ENCODE assay signal across 7 cellular contexts in genomic region chr20:28603218-28603577, GRCh38.
A peak's percentile ranks its signal among the peaks of the same experiment; 100 is the strongest.
DNase-seq lines count a peak whose midpoint lies in the region; ATAC-seq and TF ChIP-seq lines count a peak whose summit lies in the region.
"Not testable (repeated sequence)": the region's sequence is repeated elsewhere in the genome, so short reads cannot be mapped to it uniquely, and the experiment has no call there.

No MANE protein-coding gene starts in this region.

- 58 to 61% methylated on average over 16 to 17 of the region's 17 CpGs for WGBS in heart right ventricle, 2 donors

- not testable (repeated sequence) for H3K4me1 ChIP-seq in Panc1 (ENCODE audit: control insufficient read depth, insufficient read depth, low read length); mononuclear cell (ENCODE audit: insufficient read depth, low read length); skeletal muscle tissue (ENCODE audit: control insufficient read depth in 3 of 3, insufficient read depth in 3 of 3, low read length in 3 of 3)
- peaks cover 0 to 17% (median 8%) of the 10 kb centered on the region in 9 donors for H3K4me1 ChIP-seq in heart right ventricle

- peak overlapping the region in 1 of 3 donors; percentile 85 for H3K9ac ChIP-seq in skeletal muscle tissue (ENCODE audit: low read depth in 1 of 3, low read length in 3 of 3)

- H3K27me3 ChIP-seq in Panc1 (ENCODE audit: control insufficient read depth, insufficient read depth, low read length); heart right ventricle; mononuclear cell (ENCODE audit: insufficient read depth, low read length); skeletal muscle tissue (ENCODE audit: control insufficient read depth in 3 of 3, insufficient read depth in 3 of 3, low read length in 3 of 3): not testable (repeated sequence)

- ATAC-seq in Panc1, heart right ventricle: not testable (repeated sequence)

- H3K27me3 Mint-ChIP-seq in activated T-helper 2 cell treated with anti-CD3 and anti-CD28 coated beads, Interferon-gamma antibody, Interleukin-2, Interleukin-4, amounts not matched to agents 10 μg/mL and 5 μg/mL and 100 μg/mL, durations not matched to agents 14 hours and 24 hours and 36 hours (ENCODE audit: low read depth) = not testable (repeated sequence)

- not testable (repeated sequence) for H3K36me3 ChIP-seq in Panc1 (ENCODE audit: control insufficient read depth, insufficient read depth, low read length); heart right ventricle; skeletal muscle tissue (ENCODE audit: control insufficient read depth in 3 of 3, insufficient read depth in 3 of 3, low read length in 3 of 3)

- H3K36me3 Mint-ChIP-seq in activated T-helper 2 cell treated with anti-CD3 and anti-CD28 coated beads, Interferon-gamma antibody, Interleukin-2, Interleukin-4, amounts not matched to agents 10 μg/mL and 5 μg/mL and 100 μg/mL, durations not matched to agents 14 hours and 24 hours and 36 hours (ENCODE audit: low read depth) = peaks cover 11% of the 10 kb centered on the region

- peak overlapping the region; percentile 81 for H3K27ac Mint-ChIP-seq in activated T-helper 2 cell treated with anti-CD3 and anti-CD28 coated beads, Interferon-gamma antibody, Interleukin-2, Interleukin-4, amounts not matched to agents 10 μg/mL and 5 μg/mL and 100 μg/mL, durations not matched to agents 14 hours and 24 hours and 36 hours

- H3K27ac ChIP-seq in Panc1 (ENCODE audit: low read length) (peak overlapping the region; percentile 96), coronary artery (peak overlapping the region in 1 of 2 donors; percentile 73), heart right ventricle (peak overlapping the region in 9 of 10 donors; percentile 80 to 87 (median 82))
- H3K27ac ChIP-seq in skeletal muscle tissue (ENCODE audit: low read depth, low read length) = not testable (repeated sequence)

- in situ Hi-C loops in Panc1 (cut with HindIII; ENCODE audit: low pct_unique_long_range_greater_than_20kb, low sequenced_read_pairs) = not testable (repeated sequence)

- not testable (repeated sequence) for H3K9me3 ChIP-seq in Panc1 (ENCODE audit: control insufficient read depth, insufficient read depth, low read depth, low read length); heart right ventricle; mononuclear cell (ENCODE audit: low read depth, low read length); skeletal muscle tissue (ENCODE audit: control insufficient read depth in 3 of 3, low read length in 3 of 3)

- H3K4me3 ChIP-seq in GM08714 (ENCODE audit: low read length) (peak overlapping the region; percentile 22; the same call in 1 of the 2 replicates), Panc1 (ENCODE audit: low read depth in 2 of 2, low read length in 2 of 2) (peak overlapping the region; percentile 91 to 96), coronary artery (peak overlapping the region; percentile 70), heart right ventricle (peak overlapping the region; percentile 67 to 97 (median 81)), mononuclear cell (ENCODE audit: low read length) (peak overlapping the region; percentile 66), skeletal muscle tissue (ENCODE audit: low read length in 3 of 3) (peak overlapping the region; percentile 76 to 87 (median 85))

- not testable (repeated sequence) for H3K9me3 Mint-ChIP-seq in activated T-helper 2 cell treated with anti-CD3 and anti-CD28 coated beads, Interferon-gamma antibody, Interleukin-2, Interleukin-4, amounts not matched to agents 10 μg/mL and 5 μg/mL and 100 μg/mL, durations not matched to agents 14 hours and 24 hours and 36 hours

- intact Hi-C loops in Panc1 (cut with micrococcal nuclease; ENCODE audit: unreplicated experiment); activated T-helper 2 cell treated with anti-CD3 and anti-CD28 coated beads, Interferon-gamma antibody, Interleukin-2, Interleukin-4, amounts not matched to agents 10 μg/mL and 5 μg/mL and 100 μg/mL, durations not matched to agents 14 hours and 24 hours and 36 hours (cut with micrococcal nuclease); heart right ventricle (cut with DNase I): not testable (repeated sequence)

- not testable (repeated sequence) for TF ChIP-seq CTCF in Panc1 (IDR thresholded peaks at IDR 0.05); coronary artery (IDR thresholded peaks at IDR 0.05); heart right ventricle (IDR thresholded peaks at IDR 0.05)

- H3K4me1 Mint-ChIP-seq in activated T-helper 2 cell treated with anti-CD3 and anti-CD28 coated beads, Interferon-gamma antibody, Interleukin-2, Interleukin-4, amounts not matched to agents 10 μg/mL and 5 μg/mL and 100 μg/mL, durations not matched to agents 14 hours and 24 hours and 36 hours (ENCODE audit: low read depth) = peaks cover 19% of the 10 kb centered on the region

- POLR2A ChIA-PET in Panc1 (lab: Charles Lee) = interaction anchor here (0.6 kb wide), 1 partner anchor 477 kb away, joined by 11 read pairs; no protein-coding TSS in a partner anchor

- BruUV-seq in Panc1 (replicated peaks; lab: Mats Ljungman, UMichigan) = not testable (repeated sequence)

- peak overlapping the region; percentile 97 for H3K4me3 Mint-ChIP-seq in activated T-helper 2 cell treated with anti-CD3 and anti-CD28 coated beads, Interferon-gamma antibody, Interleukin-2, Interleukin-4, amounts not matched to agents 10 μg/mL and 5 μg/mL and 100 μg/mL, durations not matched to agents 14 hours and 24 hours and 36 hours (ENCODE audit: low read depth)

- not testable (repeated sequence) for DNase-seq in Panc1 (ENCODE audit: low read depth, low spot score); activated T-helper 2 cell treated with anti-CD3 and anti-CD28 coated beads, Interferon-gamma antibody, Interleukin-2, Interleukin-4, amounts not matched to agents 10 μg/mL and 5 μg/mL and 100 μg/mL, durations not matched to agents 14 hours and 24 hours and 36 hours (ENCODE audit: low spot score); coronary artery (ENCODE audit: low spot score); heart right ventricle

- CTCF ChIA-PET in Panc1 (lab: Charles Lee) = not testable (repeated sequence)

Comparison
In these comparisons a context has a peak if more than half of its experiments do, and no peak if none do; other contexts are left out.
1. H3K4me3 ChIP-seq: peak in every context shown above with its lines; median percentile 94 in Panc1; 85 in skeletal muscle tissue; 81 in heart right ventricle; 70 in coronary artery; 66 in mononuclear cell; 22 in GM08714.